ENCODE assay signal across 1 cellular context in the genomic region with DNA sequence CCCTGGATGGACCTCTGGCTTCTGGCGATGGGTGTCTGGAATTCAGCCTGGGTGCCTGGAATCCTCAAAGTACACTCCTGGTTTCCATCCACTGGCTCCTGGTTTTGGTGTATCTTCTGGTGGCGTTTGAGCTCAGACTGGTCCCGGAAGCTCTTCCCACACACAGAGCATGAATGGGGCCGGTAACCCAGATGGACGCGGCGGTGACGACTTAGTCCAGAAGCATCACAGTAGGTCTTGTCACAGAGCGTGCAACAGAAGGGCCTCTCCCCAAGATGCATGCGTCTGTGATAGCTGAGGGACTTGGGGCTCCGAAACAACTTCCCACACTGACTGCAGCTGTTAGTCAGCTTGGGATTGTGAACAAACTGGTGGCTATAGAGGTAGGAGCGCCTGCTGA.
TF ChIP-seq lines count a peak whose summit lies in the region.

No MANE protein-coding gene starts in this region.

TF ChIP-seq in IMR-90, 13 proteins besides CTCF, POLR2A, EP300 and RAD21:
- TF ChIP-seq USF2 (IDR thresholded peaks at IDR 0.05; ENCODE audit: low read depth, low read length) (no peak), MXI1 (IDR thresholded peaks at IDR 0.05; ENCODE audit: borderline replicate concordance, low read depth, low read length) (no peak), FOS (IDR thresholded peaks at IDR 0.05; ENCODE audit: low read depth, low read length) (no peak), BHLHE40 (IDR thresholded peaks at IDR 0.05; ENCODE audit: low read depth, low read length) (no peak)
